Comparison of ENCODE assay signal across 1 cellular context in genomic region chr16:51949260-51949659, GRCh38.
TF ChIP-seq lines count a peak whose summit lies in the region.

No MANE protein-coding gene starts in this region.

TF ChIP-seq in GM23338, 12 proteins besides CTCF, POLR2A, EP300 and RAD21 (continued from another document):
- TF ChIP-seq, protein P1, sequence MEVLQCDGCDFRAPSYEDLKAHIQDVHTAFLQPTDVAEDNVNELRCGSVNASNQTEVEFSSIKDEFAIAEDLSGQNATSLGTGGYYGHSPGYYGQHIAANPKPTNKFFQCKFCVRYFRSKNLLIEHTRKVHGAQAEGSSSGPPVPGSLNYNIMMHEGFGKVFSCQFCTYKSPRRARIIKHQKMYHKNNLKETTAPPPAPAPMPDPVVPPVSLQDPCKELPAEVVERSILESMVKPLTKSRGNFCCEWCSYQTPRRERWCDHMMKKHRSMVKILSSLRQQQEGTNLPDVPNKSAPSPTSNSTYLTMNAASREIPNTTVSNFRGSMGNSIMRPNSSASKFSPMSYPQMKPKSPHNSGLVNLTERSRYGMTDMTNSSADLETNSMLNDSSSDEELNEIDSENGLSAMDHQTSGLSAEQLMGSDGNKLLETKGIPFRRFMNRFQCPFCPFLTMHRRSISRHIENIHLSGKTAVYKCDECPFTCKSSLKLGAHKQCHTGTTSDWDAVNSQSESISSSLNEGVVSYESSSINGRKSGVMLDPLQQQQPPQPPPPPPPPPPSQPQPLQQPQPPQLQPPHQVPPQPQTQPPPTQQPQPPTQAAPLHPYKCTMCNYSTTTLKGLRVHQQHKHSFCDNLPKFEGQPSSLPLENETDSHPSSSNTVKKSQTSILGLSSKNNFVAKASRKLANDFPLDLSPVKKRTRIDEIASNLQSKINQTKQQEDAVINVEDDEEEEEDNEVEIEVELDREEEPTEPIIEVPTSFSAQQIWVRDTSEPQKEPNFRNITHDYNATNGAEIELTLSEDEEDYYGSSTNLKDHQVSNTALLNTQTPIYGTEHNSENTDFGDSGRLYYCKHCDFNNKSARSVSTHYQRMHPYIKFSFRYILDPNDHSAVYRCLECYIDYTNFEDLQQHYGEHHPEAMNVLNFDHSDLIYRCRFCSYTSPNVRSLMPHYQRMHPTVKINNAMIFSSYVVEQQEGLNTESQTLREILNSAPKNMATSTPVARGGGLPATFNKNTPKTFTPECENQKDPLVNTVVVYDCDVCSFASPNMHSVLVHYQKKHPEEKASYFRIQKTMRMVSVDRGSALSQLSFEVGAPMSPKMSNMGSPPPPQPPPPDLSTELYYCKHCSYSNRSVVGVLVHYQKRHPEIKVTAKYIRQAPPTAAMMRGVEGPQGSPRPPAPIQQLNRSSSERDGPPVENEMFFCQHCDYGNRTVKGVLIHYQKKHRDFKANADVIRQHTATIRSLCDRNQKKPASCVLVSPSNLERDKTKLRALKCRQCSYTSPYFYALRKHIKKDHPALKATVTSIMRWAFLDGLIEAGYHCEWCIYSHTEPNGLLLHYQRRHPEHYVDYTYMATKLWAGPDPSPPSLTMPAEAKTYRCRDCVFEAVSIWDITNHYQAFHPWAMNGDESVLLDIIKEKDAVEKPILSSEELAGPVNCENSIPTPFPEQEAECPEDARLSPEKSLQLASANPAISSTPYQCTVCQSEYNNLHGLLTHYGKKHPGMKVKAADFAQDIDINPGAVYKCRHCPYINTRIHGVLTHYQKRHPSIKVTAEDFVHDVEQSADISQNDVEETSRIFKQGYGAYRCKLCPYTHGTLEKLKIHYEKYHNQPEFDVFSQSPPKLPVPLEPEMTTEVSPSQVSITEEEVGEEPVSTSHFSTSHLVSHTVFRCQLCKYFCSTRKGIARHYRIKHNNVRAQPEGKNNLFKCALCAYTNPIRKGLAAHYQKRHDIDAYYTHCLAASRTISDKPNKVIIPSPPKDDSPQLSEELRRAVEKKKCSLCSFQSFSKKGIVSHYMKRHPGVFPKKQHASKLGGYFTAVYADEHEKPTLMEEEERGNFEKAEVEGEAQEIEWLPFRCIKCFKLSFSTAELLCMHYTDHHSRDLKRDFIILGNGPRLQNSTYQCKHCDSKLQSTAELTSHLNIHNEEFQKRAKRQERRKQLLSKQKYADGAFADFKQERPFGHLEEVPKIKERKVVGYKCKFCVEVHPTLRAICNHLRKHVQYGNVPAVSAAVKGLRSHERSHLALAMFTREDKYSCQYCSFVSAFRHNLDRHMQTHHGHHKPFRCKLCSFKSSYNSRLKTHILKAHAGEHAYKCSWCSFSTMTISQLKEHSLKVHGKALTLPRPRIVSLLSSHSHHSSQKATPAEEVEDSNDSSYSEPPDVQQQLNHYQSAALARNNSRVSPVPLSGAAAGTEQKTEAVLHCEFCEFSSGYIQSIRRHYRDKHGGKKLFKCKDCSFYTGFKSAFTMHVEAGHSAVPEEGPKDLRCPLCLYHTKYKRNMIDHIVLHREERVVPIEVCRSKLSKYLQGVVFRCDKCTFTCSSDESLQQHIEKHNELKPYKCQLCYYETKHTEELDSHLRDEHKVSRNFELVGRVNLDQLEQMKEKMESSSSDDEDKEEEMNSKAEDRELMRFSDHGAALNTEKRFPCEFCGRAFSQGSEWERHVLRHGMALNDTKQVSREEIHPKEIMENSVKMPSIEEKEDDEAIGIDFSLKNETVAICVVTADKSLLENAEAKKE (CRISPR knock-in tag; IDR thresholded peaks at IDR 0.05) = no peak
